Comparison of ENCODE assay signal across 11 cellular contexts in the genomic region with DNA sequence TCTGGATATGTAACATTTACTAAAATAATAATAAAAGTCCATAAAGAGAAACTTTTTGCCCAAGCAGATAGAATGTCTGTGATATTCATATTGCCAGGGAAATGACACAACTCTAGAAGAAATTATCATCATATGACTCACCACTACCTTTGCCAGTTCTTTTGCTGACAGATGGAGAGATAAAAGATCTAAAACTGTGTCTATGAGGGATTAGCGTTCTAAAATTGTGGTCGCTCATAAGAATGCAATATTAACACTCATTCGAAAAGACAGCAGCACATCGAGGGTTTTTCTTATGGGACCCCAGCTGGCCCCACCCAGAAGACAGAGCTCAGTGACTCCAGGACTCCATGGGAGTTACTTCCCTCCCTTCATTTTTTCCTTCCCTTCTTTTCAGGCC. TPM values are rescaled to one million over a fixed set of nuclear protein-coding genes. Genes with fewer than 3 reads are reported as not detected.
DNase-seq lines count a peak whose midpoint lies in the region; ATAC-seq, FAIRE-seq and TF ChIP-seq lines count a peak whose summit lies in the region.
"Had no signal": no experiment of that assay in that cellular context is flagged by ENCODE, and none has a peak within 500 bp of the region (broad histone marks: within the 10 kb centered on the region; RNA-seq: fewer than 3 reads in every experiment).

No MANE protein-coding gene starts in this region.

- no peaks in the 10 kb centered on the region for H3K36me3 Mint-ChIP-seq in natural killer cell treated with Interleukin-12 subunit alpha and Interleukin-12 subunit beta and Interleukin-15 and Interleukin-18, amount 100 ng/mL, for 72 hours
- H3K36me3 Mint-ChIP-seq in natural killer cell, result no peaks in the 10 kb centered on the region

- no peak for DNase-seq in natural killer cell treated with Interleukin-12 subunit alpha and Interleukin-12 subunit beta and Interleukin-15 and Interleukin-18, amount 100 ng/mL, for 72 hours (ENCODE audit: low spot score)
- no peak for DNase-seq in natural killer cell
- peak; percentile 73 for DNase-seq in RWPE1 (ENCODE audit: low spot score)
- DNase-seq in suprapubic skin (ENCODE audit: low spot score in 2 of 2), result no peak
- DNase-seq in OCI-LY7 (ENCODE audit: low spot score), result no peak
- DNase-seq in HepG2 (ENCODE audit: low spot score), result no peak
- DNase-seq: foreskin melanocyte, upper lobe of left lung had no signal

- H4K20me1 ChIP-seq in OCI-LY7 (ENCODE audit: insufficient read depth, low read length), result no peaks in the 10 kb centered on the region
- no peaks in the 10 kb centered on the region for H4K20me1 ChIP-seq in HepG2 (ENCODE audit: insufficient read depth, low read length)

- H3K4me2 ChIP-seq in OCI-LY7 (ENCODE audit: low read length) (no peak overlapping the region), HepG2 (ENCODE audit: low read depth, low read length) (no peak overlapping the region)

- CTCF ChIA-PET in RWPE1 (lab: Yijun Ruan, JAX), result no interaction called here
- CTCF ChIA-PET in OCI-LY7 (lab: Charles Lee; ENCODE audit: unreplicated experiment), result no interaction called here
- CTCF ChIA-PET in HepG2 (lab: Yijun Ruan, JAX; ENCODE audit: low intra/inter-chr PET ratio, low total read pairs), result no interaction called here

- 9% methylated on average over 4 of the region's 4 CpGs for WGBS in suprapubic skin
- 43% methylated on average over 4 of the region's 4 CpGs for WGBS in HepG2 (ENCODE audit: low lambda C conversion rate)

- H3K27me3 ChIP-seq in suprapubic skin, result peaks cover 12% of the 10 kb centered on the region
- H3K27me3 ChIP-seq in HepG2 (ENCODE audit: control insufficient read depth in 1 of 2, insufficient read depth in 2 of 2, low read length in 2 of 2), result 0 out of 5 replicates have a peak, but pooled peaks cover 0 to 3% of the 10 kb centered on the region in 2 experiments
- H3K27me3 ChIP-seq: upper lobe of left lung had no signal

- no peaks in the 10 kb centered on the region for H3K79me2 ChIP-seq in OCI-LY7 (ENCODE audit: insufficient read depth, low read depth, low read length)
- no peaks in the 10 kb centered on the region for H3K79me2 ChIP-seq in HepG2 (ENCODE audit: insufficient read depth, low read length)

- no peak for TF ChIP-seq RAD21 in HepG2 (CRISPR knock-in tag; IDR thresholded peaks at IDR 0.05)

- peaks cover 0 to 7% of the 10 kb centered on the region in 2 donors for H3K4me1 Mint-ChIP-seq in natural killer cell treated with Interleukin-12 subunit alpha and Interleukin-12 subunit beta and Interleukin-15 and Interleukin-18, amount 100 ng/mL, for 72 hours (ENCODE audit: low read depth in 2 of 2)
- H3K4me1 Mint-ChIP-seq in natural killer cell, result no peaks in the 10 kb centered on the region

- no peaks in the 10 kb centered on the region for H3K9me3 Mint-ChIP-seq in natural killer cell treated with Interleukin-12 subunit alpha and Interleukin-12 subunit beta and Interleukin-15 and Interleukin-18, amount 100 ng/mL, for 72 hours
- no peaks in the 10 kb centered on the region for H3K9me3 Mint-ChIP-seq in natural killer cell

- ATAC-seq in natural killer cell treated with Interleukin-12 subunit alpha and Interleukin-12 subunit beta and Interleukin-15 and Interleukin-18, amount 100 ng/mL, for 72 hours, result peak in 1 of 2 donors; percentile 69
- ATAC-seq in natural killer cell, result no peak
- ATAC-seq in GM21360 (IDR thresholded peaks at IDR 0.05; ENCODE audit: unreplicated experiment), result no peak
- ATAC-seq in HepG2, result no peak

- H2AFZ ChIP-seq in OCI-LY7 (ENCODE audit: low read length) (no peak overlapping the region), HepG2 (ENCODE audit: low read length) (no peak overlapping the region)

- H3K4me3 ChIP-seq in suprapubic skin (no peak overlapping the region), OCI-LY7 (ENCODE audit: low read depth, low read length, poor library complexity, severe bottlenecking) (no peak overlapping the region), HepG2 (replicated peaks in 1 of 3; ENCODE audit: insufficient read depth in 1 of 3, low read depth in 2 of 3, low read length in 3 of 3) (no peak overlapping the region)
- H3K4me3 ChIP-seq: upper lobe of left lung had no signal

- H3K4me3 Mint-ChIP-seq in natural killer cell treated with Interleukin-12 subunit alpha and Interleukin-12 subunit beta and Interleukin-15 and Interleukin-18, amount 100 ng/mL, for 72 hours, result peak overlapping the region; percentile 18
- H3K4me3 Mint-ChIP-seq in natural killer cell, result no peak overlapping the region

- TF ChIP-seq EP300 in suprapubic skin (IDR thresholded peaks at IDR 0.05) (no peak), HepG2 (IDR thresholded peaks at IDR 0.05; ENCODE audit: low read depth in 2 of 2, low read length in 2 of 2) (no peak), HepG2 (CRISPR knock-in tag; IDR thresholded peaks at IDR 0.05; ENCODE audit: borderline replicate concordance) (no peak)

- TF ChIP-seq POLR2A in suprapubic skin (IDR thresholded peaks at IDR 0.05), result no peak
- TF ChIP-seq POLR2A in HepG2 (IDR thresholded peaks at IDR 0.05; ENCODE audit: insufficient read depth in 1 of 2, low read depth in 2 of 2, low read length in 2 of 2), result no peak

- H3K9ac ChIP-seq in HepG2 (ENCODE audit: insufficient read depth, low read depth, low read length), result no peak overlapping the region

- no peak for TF ChIP-seq CTCF in natural killer cell (IDR thresholded peaks at IDR 0.05)
- TF ChIP-seq CTCF in RWPE1 (conservative IDR thresholded peaks at IDR 0.05; ENCODE audit: low read depth), result no peak
- no peak for TF ChIP-seq CTCF in suprapubic skin (IDR thresholded peaks at IDR 0.05)
- no peak for TF ChIP-seq CTCF in OCI-LY7 (conservative IDR thresholded peaks at IDR 0.05; ENCODE audit: low read length)
- no peak for TF ChIP-seq CTCF in HepG2 (CRISPR knock-in tag; IDR thresholded peaks at IDR 0.05)

- H3K9me2 ChIP-seq in OCI-LY7 (ENCODE audit: insufficient read depth, low read length), result no peaks in the 10 kb centered on the region

- peak; percentile 29 for FAIRE-seq in endometrium (lab: Jason Lieb, UNC)
- FAIRE-seq in HepG2 (lab: Jason Lieb, UNC), result no peak

- in situ Hi-C loops in HepG2 (cut with HindIII; ENCODE audit: extremely low pct_ligation_motif_present, low pct_unique_long_range_greater_than_20kb), result no loop called here

- no peaks in the 10 kb centered on the region for H3K9me3 ChIP-seq in suprapubic skin
- no peaks in the 10 kb centered on the region for H3K9me3 ChIP-seq in OCI-LY7 (ENCODE audit: low read length)
- no peaks in the 10 kb centered on the region for H3K9me3 ChIP-seq in HepG2 (ENCODE audit: low read length)
- H3K9me3 ChIP-seq: upper lobe of left lung had no signal

- H3K4me1 ChIP-seq in suprapubic skin, result peaks cover 14% of the 10 kb centered on the region
- no peaks in the 10 kb centered on the region for H3K4me1 ChIP-seq in OCI-LY7 (ENCODE audit: insufficient read depth, low read length, poor library complexity, severe bottlenecking)
- H3K4me1 ChIP-seq in HepG2 (ENCODE audit: insufficient read depth, low read length), result no peaks in the 10 kb centered on the region
- H3K4me1 ChIP-seq: upper lobe of left lung had no signal

- H3K27ac Mint-ChIP-seq in natural killer cell treated with Interleukin-12 subunit alpha and Interleukin-12 subunit beta and Interleukin-15 and Interleukin-18, amount 100 ng/mL, for 72 hours, result no peak overlapping the region
- H3K27ac Mint-ChIP-seq in natural killer cell, result no peak overlapping the region
- H3K27ac Mint-ChIP-seq: progenitor cell of endocrine pancreas had no signal

- BruUV-seq in OCI-LY7 (replicated peaks; lab: Mats Ljungman, UMichigan) (no TSS peak), HepG2 (replicated peaks; lab: Mats Ljungman, UMichigan) (no TSS peak)

- intact Hi-C loops in natural killer cell (cut with micrococcal nuclease), result no loop called here
- intact Hi-C loops in OCI-LY7 (cut with micrococcal nuclease; ENCODE audit: unreplicated experiment), result no loop called here
- intact Hi-C loops in HepG2 (cut with micrococcal nuclease; ENCODE audit: unreplicated experiment), result loop anchor here (10.0 kb wide), 1 partner anchor 64 kb away; no protein-coding TSS in a partner anchor

- no peak overlapping the region for H3K27ac ChIP-seq in RWPE1
- H3K27ac ChIP-seq in suprapubic skin, result peak overlapping the region; percentile 45
- H3K27ac ChIP-seq in OCI-LY7 (ENCODE audit: low read depth, low read length, poor library complexity, severe bottlenecking), result no peak overlapping the region
- H3K27ac ChIP-seq in HepG2 (ENCODE audit: extremely low read length, insufficient read depth, low read length), result no peak overlapping the region
- H3K27ac ChIP-seq: upper lobe of left lung had no signal

- H3K36me3 ChIP-seq in suprapubic skin, result no peaks in the 10 kb centered on the region
- H3K36me3 ChIP-seq in OCI-LY7 (ENCODE audit: insufficient read depth, low read length), result no peaks in the 10 kb centered on the region
- no peaks in the 10 kb centered on the region for H3K36me3 ChIP-seq in HepG2 (replicated peaks in 1 of 2; ENCODE audit: control insufficient read depth in 1 of 2, insufficient read depth in 2 of 2, low read length in 2 of 2)
- H3K36me3 ChIP-seq: upper lobe of left lung had no signal

- POLR2A ChIA-PET in RWPE1 (lab: Yijun Ruan, JAX; ENCODE audit: low non-redundant PET), result no interaction called here
- POLR2A ChIA-PET in OCI-LY7 (lab: Charles Lee), result no interaction called here
- POLR2A ChIA-PET in HepG2 (lab: Yijun Ruan, JAX), result no interaction called here

- peaks cover 10 to 31% of the 10 kb centered on the region in 2 donors for H3K27me3 Mint-ChIP-seq in natural killer cell treated with Interleukin-12 subunit alpha and Interleukin-12 subunit beta and Interleukin-15 and Interleukin-18, amount 100 ng/mL, for 72 hours
- H3K27me3 Mint-ChIP-seq in natural killer cell (ENCODE audit: low read depth in 2 of 2), result peaks cover 39 to 52% of the 10 kb centered on the region in 2 donors
- H3K27me3 Mint-ChIP-seq: progenitor cell of endocrine pancreas had no signal

RNA-seq across cellular contexts. Expression of a gene that starts 16.6 kb away (rescaled TPM):
- total RNA-seq in natural killer cell treated with Interleukin-12 subunit alpha and Interleukin-12 subunit beta and Interleukin-15 and Interleukin-18, amount 100 ng/mL, for 72 hours, result 10 to 100 TPM; 14.3 to 28.2 TPM
- total RNA-seq in natural killer cell (1 to 10 TPM; 7.2 to 9.4 (median 8.3) TPM), suprapubic skin (10 to 100 TPM; 11.4 to 22.9 (median 17.7) TPM), OCI-LY7 (2022) (6.5 and 7.8 TPM in 2 replicates), HepG2 (2016; rRNA removed; fragmentation: Illumina TruSeq; extraction: Trizol) (13.8 and 22.0 TPM in 2 replicates)
- total RNA-seq in OCI-LY7 (2014; rRNA removed; shearing (Covaris generic)), result 6.4 and 9.5 TPM in 2 replicates
- total RNA-seq in HepG2 (2016; cell fraction: cytosol; rRNA removed; fragmentation: Illumina TruSeq; extraction: Trizol; ENCODE audit: low read depth), result 4.6 and 5.7 TPM in 2 replicates
- total RNA-seq in HepG2 (2016; cell fraction: insoluble cytoplasmic fraction; rRNA removed; fragmentation: Illumina TruSeq; extraction: Trizol), result 14.5 and 21.5 TPM in 2 replicates
- total RNA-seq in HepG2 (2016; cell fraction: membrane; rRNA removed; fragmentation: Illumina TruSeq; extraction: Trizol), result 6.3 TPM in 2 replicates
- total RNA-seq in HepG2 (2016; cell fraction: nucleus; rRNA removed; fragmentation: Illumina TruSeq; extraction: Trizol), result 9.4 and 10.2 TPM in 2 replicates
- polyA plus RNA-seq in HepG2 (2011; rRNA removed), result 9.8 and 10.0 TPM in 2 replicates
- polyA plus RNA-seq in HepG2 (2011; cell fraction: cytosol; rRNA removed), result 11.7 and 12.5 TPM in 2 replicates
- polyA plus RNA-seq in HepG2 (2011; cell fraction: nucleus; rRNA removed), result 3.7 and 6.6 TPM in 2 replicates
- polyA plus RNA-seq in HepG2 (2012), result 7.3 and 8.8 TPM in 2 replicates
- polyA plus RNA-seq in HepG2 (2016; cell fraction: cytosol; fragmentation: Illumina TruSeq; extraction: Trizol; ENCODE audit: low read depth), result 4.1 and 4.3 TPM in 2 replicates
- polyA plus RNA-seq in HepG2 (2016; cell fraction: insoluble cytoplasmic fraction; fragmentation: Illumina TruSeq; extraction: Trizol; ENCODE audit: low read depth), result 19.0 and 21.3 TPM in 2 replicates
- polyA plus RNA-seq in HepG2 (2016; cell fraction: membrane; fragmentation: Illumina TruSeq; extraction: Trizol; ENCODE audit: low read depth), result 5.6 and 6.6 TPM in 2 replicates
- 11.1 and 16.0 TPM in 2 replicates for polyA plus RNA-seq in HepG2 (2016; cell fraction: nucleus; fragmentation: Illumina TruSeq; extraction: Trizol; ENCODE audit: insufficient read depth, low read depth)
- polyA minus RNA-seq in HepG2 (2011; rRNA and poly(A)+ RNA removed; ENCODE audit: low replicate concordance), result 30.3 and 36.9 TPM in 2 replicates
- polyA minus RNA-seq in HepG2 (2011; cell fraction: cytosol; rRNA and poly(A)+ RNA removed), result 7.6 and 8.4 TPM in 2 replicates
- 4.7 and 8.1 TPM in 2 replicates for polyA minus RNA-seq in HepG2 (2011; cell fraction: nucleus; rRNA and poly(A)+ RNA removed)
